Comparison of ENCODE assay signal across 1 cellular context in genomic region chr7:19754521-19755116, GRCh38.
TF ChIP-seq lines count a peak whose summit lies in the region.

No MANE protein-coding gene starts in this region.

TF ChIP-seq in GM23338, 12 proteins besides CTCF, POLR2A, EP300 and RAD21 (continued from another document):
- TF ChIP-seq ZNF462 (CRISPR knock-in tag; IDR thresholded peaks at IDR 0.05) (no peak), STAT1 (IDR thresholded peaks at IDR 0.05; ENCODE audit: unreplicated experiment) (no peak), ZNF114 (CRISPR knock-in tag; IDR thresholded peaks at IDR 0.05) (no peak)
TF ChIP-seq in GM23338: peak in this region for 0.
